ENCODE assay signal across 19 cellular contexts in genomic region chr5:140566665-140567064, GRCh38. TPM values are rescaled to one million over a fixed set of nuclear protein-coding genes. Genes with fewer than 3 reads are reported as not detected.
DNase-seq lines count a peak whose midpoint lies in the region; ATAC-seq, FAIRE-seq and TF ChIP-seq lines count a peak whose summit lies in the region.
"Had no signal": no experiment of that assay in that cellular context is flagged by ENCODE, and none has a peak within 500 bp of the region (broad histone marks: within the 10 kb centered on the region; RNA-seq: fewer than 3 reads in every experiment).

No MANE protein-coding gene starts in this region.

- H3K56ac ChIP-seq in H9 (ENCODE audit: insufficient read length, low read depth, low read length) = no peak overlapping the region

- no peak overlapping the region for H2BK15ac ChIP-seq in H9 (ENCODE audit: low read depth, low read length)

- H3K27ac ChIP-seq in kidney (ENCODE audit: low read depth in 2 of 2, low read length in 2 of 2) (no peak overlapping the region), right atrium auricular region (no peak overlapping the region), H9 (ENCODE audit: insufficient read length, low read depth, low read length) (no peak overlapping the region)

- H3K27me3 ChIP-seq in right atrium auricular region (no peaks in the 10 kb centered on the region), H9 (ENCODE audit: insufficient read depth, low read length) (no peaks in the 10 kb centered on the region), H7 (ENCODE audit: control insufficient read depth, insufficient read depth, low read length) (no peaks in the 10 kb centered on the region)
- H3K27me3 ChIP-seq: stomach had no signal

- H3K4me1 ChIP-seq in kidney (ENCODE audit: control insufficient read depth in 1 of 2, insufficient read depth in 1 of 2, low read depth in 1 of 2, low read length in 2 of 2) (peaks cover 17 to 34% of the 10 kb centered on the region in 2 donors), right atrium auricular region (peaks cover 0 to 78% of the 10 kb centered on the region in 2 donors), H9 (ENCODE audit: insufficient read depth, low read length) (peaks cover 4% of the 10 kb centered on the region; the same call in 1 of the 2 replicates)

- H3K18ac ChIP-seq in H9 (ENCODE audit: insufficient read length, low read depth, low read length) = no peak overlapping the region

- intact Hi-C loops in kidney (cut with DNase I) = no loop called here

- POLR2A ChIA-PET in activated CD4-positive, alpha-beta memory T cell treated with anti-CD3 and anti-CD28 coated beads, Interleukin-2, amount 10 ng/mL, durations not matched to agents 7 days and 5 days (lab: Charles Lee) = interaction anchor here (0.6 to 5.9 kb wide), 6 partner anchors 9 to 81 kb away, joined by 3 to 29 read pairs (median 10); partner anchors contain the start of genes CD14, EIF4EBP3, IK and NDUFA2

- H3K9me3 Mint-ChIP-seq in activated naive CD4-positive, alpha-beta T cell treated with anti-CD3 and anti-CD28 coated beads, Interleukin-2, amount 50 U/mL, for 72 hours = no peaks in the 10 kb centered on the region
- no peaks in the 10 kb centered on the region for H3K9me3 Mint-ChIP-seq in activated CD4-positive, alpha-beta memory T cell treated with anti-CD3 and anti-CD28 coated beads, Interleukin-2, amount 10 ng/mL, durations not matched to agents 7 days and 5 days
- no peaks in the 10 kb centered on the region; a peak in 2 of 5 replicates for H3K9me3 Mint-ChIP-seq in H9
- H3K9me3 Mint-ChIP-seq: activated naive CD4-positive, alpha-beta T cell treated with anti-CD3 and anti-CD28 coated beads for 36 hours had no signal

- TF ChIP-seq CTCF in kidney (IDR thresholded peaks at IDR 0.05; ENCODE audit: borderline replicate concordance, extremely low read depth, insufficient read depth) = no peak
- TF ChIP-seq CTCF in right atrium auricular region (IDR thresholded peaks at IDR 0.05) = no peak
- no peak for TF ChIP-seq CTCF in H9 (conservative IDR thresholded peaks at IDR 0.05)

- H3K4me2 ChIP-seq in H9 (ENCODE audit: insufficient read depth, insufficient read length, low read length) = no peak overlapping the region

- no peaks in the 10 kb centered on the region for H3K79me1 ChIP-seq in H9 (ENCODE audit: insufficient read depth, low read depth, low read length, poor library complexity, severe bottlenecking)

- H2BK12ac ChIP-seq in H9 (ENCODE audit: insufficient read length, low read depth, low read length) = no peak overlapping the region

- no peak for FAIRE-seq in kidney (lab: Jason Lieb, UNC)

- peaks cover 73% of the 10 kb centered on the region for H3K4me1 Mint-ChIP-seq in activated CD4-positive, alpha-beta memory T cell treated with anti-CD3 and anti-CD28 coated beads, Interleukin-2, amount 10 ng/mL, durations not matched to agents 7 days and 5 days
- peaks cover 14 to 18% of the 10 kb centered on the region in 2 experiments for H3K4me1 Mint-ChIP-seq in H9

- WGBS in H9 (ENCODE audit: extremely low coverage, insufficient read length, low lambda C conversion rate) = no CpG with 5 or more reads among the region's 5 CpGs

- CTCF ChIA-PET in activated CD4-positive, alpha-beta memory T cell treated with anti-CD3 and anti-CD28 coated beads, Interleukin-2, amount 10 ng/mL, durations not matched to agents 7 days and 5 days (lab: Charles Lee) = interaction anchor here (1.0 kb wide), 1 partner anchor 144 kb away, joined by 3 read pairs; no protein-coding TSS in a partner anchor

- no peak overlapping the region for H2BK20ac ChIP-seq in H9 (ENCODE audit: low read depth, low read length, poor library complexity, severe bottlenecking)

- no peak overlapping the region for H2BK120ac ChIP-seq in H9 (ENCODE audit: low read depth, low read length, poor library complexity, severe bottlenecking)

- no peak for ATAC-seq in activated naive CD4-positive, alpha-beta T cell treated with anti-CD3 and anti-CD28 coated beads, Interleukin-2, amount 50 U/mL, for 72 hours
- no peak for ATAC-seq in GM19351 (IDR thresholded peaks at IDR 0.05; ENCODE audit: unreplicated experiment)
- ATAC-seq: left cardiac atrium, mucosa of descending colon had no signal

- H3K36me3 ChIP-seq in kidney (ENCODE audit: control insufficient read depth in 1 of 2, insufficient read depth in 2 of 2, low read length in 2 of 2) (peaks cover 13 to 19% of the 10 kb centered on the region in 2 donors), right atrium auricular region (peaks cover 20% of the 10 kb centered on the region), H7 (replicated peaks; ENCODE audit: control insufficient read depth, insufficient read depth, low read length) (peaks cover 7% of the 10 kb centered on the region)

- H4K5ac ChIP-seq in H9 (ENCODE audit: insufficient read length, low read depth, low read length) = no peak overlapping the region

- H3K23ac ChIP-seq in H9 (ENCODE audit: insufficient read length, low read depth, low read length) = no peak overlapping the region

- peaks cover 32 to 42% of the 10 kb centered on the region in 2 donors for H3K36me3 Mint-ChIP-seq in activated naive CD4-positive, alpha-beta T cell treated with anti-CD3 and anti-CD28 coated beads, Interleukin-2, amount 50 U/mL, for 72 hours
- H3K36me3 Mint-ChIP-seq in activated CD4-positive, alpha-beta memory T cell treated with anti-CD3 and anti-CD28 coated beads, Interleukin-2, amount 10 ng/mL, durations not matched to agents 7 days and 5 days (ENCODE audit: low read depth) = peaks cover 45% of the 10 kb centered on the region
- H3K36me3 Mint-ChIP-seq in H9 (ENCODE audit: insufficient read depth in 1 of 3, low read depth in 3 of 3) = peaks cover 9 to 33% (median 22%) of the 10 kb centered on the region in 3 experiments

- no peak overlapping the region for H3K14ac ChIP-seq in H9 (ENCODE audit: insufficient read depth, low read length)

- no peak overlapping the region for H3K4me3 ChIP-seq in kidney (ENCODE audit: low read length in 2 of 2)
- H3K4me3 ChIP-seq in right atrium auricular region = no peak overlapping the region
- H3K4me3 ChIP-seq in H7 (ENCODE audit: insufficient read depth, low read depth, low read length) = no peak overlapping the region
- H3K4me3 ChIP-seq: mucosa of descending colon had no signal

- H3K4ac ChIP-seq in H9 (ENCODE audit: low read depth, low read length) = no peak overlapping the region

- no peak overlapping the region for H3T11ph ChIP-seq in H9 (ENCODE audit: low read length)

- no peaks in the 10 kb centered on the region for H3K79me2 ChIP-seq in H9 (ENCODE audit: insufficient read depth, low read length)

- H4K20me1 ChIP-seq in H9 (ENCODE audit: control insufficient read depth, insufficient read depth, insufficient read length) = no peaks in the 10 kb centered on the region

- H4K91ac ChIP-seq in H9 (ENCODE audit: insufficient read length, low read depth, low read length) = no peak overlapping the region

- DNase-seq in activated naive CD4-positive, alpha-beta T cell treated with anti-CD3 and anti-CD28 coated beads, Interleukin-2, amount 50 U/mL, for 72 hours (ENCODE audit: low spot score in 2 of 2) = no peak
- no peak for DNase-seq in activated naive CD4-positive, alpha-beta T cell (lab: John Stamatoyannopoulos, UW)
- DNase-seq in activated CD4-positive, alpha-beta memory T cell treated with anti-CD3 and anti-CD28 coated beads, Interleukin-2, amount 10 ng/mL, durations not matched to agents 7 days and 5 days = no peak
- peak; percentile 41 for DNase-seq in kidney
- DNase-seq in right atrium auricular region (ENCODE audit: low spot score) = no peak
- DNase-seq in H9 = no peak
- no peak for DNase-seq in H7
- DNase-seq: activated naive CD4-positive, alpha-beta T cell treated with anti-CD3 and anti-CD28 coated beads for 36 hours; hypothalamus; Kasumi-1; left cardiac atrium; mucosa of descending colon; NCI-H1417 treated with DMSO at 0.1 percent for 48 hours; NCI-H345; SHP77; stomach; T1000 had no signal

- H3K9me3 ChIP-seq in kidney (ENCODE audit: control insufficient read depth in 1 of 2, low read length in 2 of 2) (no peaks in the 10 kb centered on the region), right atrium auricular region (no peaks in the 10 kb centered on the region), H9 (ENCODE audit: control insufficient read depth, low read depth, low read length) (no peaks in the 10 kb centered on the region)
- H3K9me3 ChIP-seq: mucosa of descending colon, stomach had no signal

- H3K23me2 ChIP-seq in H9 (ENCODE audit: insufficient read length, low read depth, low read length, poor library complexity, severe bottlenecking) = peaks cover 10% of the 10 kb centered on the region

- no peak overlapping the region for H2BK5ac ChIP-seq in H9 (ENCODE audit: insufficient read length, low read length)

- no peak overlapping the region for H2AK5ac ChIP-seq in H9 (ENCODE audit: insufficient read length, low read length)

- H3K4me3 Mint-ChIP-seq in activated CD4-positive, alpha-beta memory T cell treated with anti-CD3 and anti-CD28 coated beads, Interleukin-2, amount 10 ng/mL, durations not matched to agents 7 days and 5 days = no peak overlapping the region
- peak overlapping the region in 1 of 2 experiments; percentile 34; a peak in 1 of 5 replicates for H3K4me3 Mint-ChIP-seq in H9

- peak overlapping the region; percentile 65 to 90 for H3K27ac Mint-ChIP-seq in activated naive CD4-positive, alpha-beta T cell treated with anti-CD3 and anti-CD28 coated beads, Interleukin-2, amount 50 U/mL, for 72 hours
- peak overlapping the region; percentile 19 for H3K27ac Mint-ChIP-seq in activated CD4-positive, alpha-beta memory T cell treated with anti-CD3 and anti-CD28 coated beads, Interleukin-2, amount 10 ng/mL, durations not matched to agents 7 days and 5 days
- H3K27ac Mint-ChIP-seq in H9 = no peak overlapping the region

- H4K8ac ChIP-seq in H9 (replicated peaks; ENCODE audit: insufficient read length, low read depth, low read length) = no peak overlapping the region

- H3K27me3 Mint-ChIP-seq in activated CD4-positive, alpha-beta memory T cell treated with anti-CD3 and anti-CD28 coated beads, Interleukin-2, amount 10 ng/mL, durations not matched to agents 7 days and 5 days = no peaks in the 10 kb centered on the region
- H3K27me3 Mint-ChIP-seq in H9 (ENCODE audit: low read depth) = no peaks in the 10 kb centered on the region; the same call in 1 of the 2 replicates
- H3K27me3 Mint-ChIP-seq: progenitor cell of endocrine pancreas had no signal

- no peak overlapping the region for H2AFZ ChIP-seq in H9 (ENCODE audit: low read length)

- H3K9ac ChIP-seq in kidney (ENCODE audit: low read length in 2 of 2) (no peak overlapping the region), H9 (ENCODE audit: extremely low read depth, insufficient read length, low read length) (no peak overlapping the region)

RNA-seq across cellular contexts. Expression of gene SLC35A4, which starts 2.0 kb away (rescaled TPM):
- total RNA-seq in activated naive CD4-positive, alpha-beta T cell treated with anti-CD3 and anti-CD28 coated beads, Interleukin-2, amount 50 U/mL, for 72 hours = 10 to 100 TPM; 62.5 to 70.3 TPM
- total RNA-seq in activated CD4-positive, alpha-beta memory T cell treated with anti-CD3 and anti-CD28 coated beads, Interleukin-2, amount 10 ng/mL, durations not matched to agents 7 days and 5 days = 10 to 100 TPM; 78.9 to 82.1 TPM
- total RNA-seq in kidney (89.9 TPM), right atrium auricular region (10 to 100 TPM; 47.4 to 63.9 TPM), H9 (2021) (92.0 and 92.3 TPM in 2 replicates)
- 71.2 TPM for polyA plus RNA-seq in kidney (ENCODE audit: insufficient read depth, low read depth, low replicate concordance)
- total RNA-seq in H7 (2014; rRNA removed; shearing (Covaris generic)) = 22.6 and 31.7 TPM in 2 replicates

RNA-seq across cellular contexts. Expression of gene APBB3, which starts 2.3 kb away (rescaled TPM):
- total RNA-seq in activated naive CD4-positive, alpha-beta T cell treated with anti-CD3 and anti-CD28 coated beads, Interleukin-2, amount 50 U/mL, for 72 hours = 10 to 100 TPM; 36.6 to 38.1 TPM
- total RNA-seq in activated CD4-positive, alpha-beta memory T cell treated with anti-CD3 and anti-CD28 coated beads, Interleukin-2, amount 10 ng/mL, durations not matched to agents 7 days and 5 days = 10 to 100 TPM; 23.7 to 27.5 TPM
- 33.9 TPM for total RNA-seq in kidney
- 19.6 TPM for polyA plus RNA-seq in kidney (ENCODE audit: insufficient read depth, low read depth, low replicate concordance)
- 1 to 10 TPM; 7.4 to 8.3 TPM for total RNA-seq in right atrium auricular region
- 23.8 and 23.9 TPM in 2 replicates for total RNA-seq in H9 (2021)
- total RNA-seq in H7 (2014; rRNA removed; shearing (Covaris generic)) = 9.2 and 24.0 TPM in 2 replicates

RNA-seq across cellular contexts. Expression of gene SRA1, which starts 9.4 kb away (rescaled TPM):
- 10 to 100 TPM; 29.3 to 55.0 TPM for total RNA-seq in activated naive CD4-positive, alpha-beta T cell treated with anti-CD3 and anti-CD28 coated beads, Interleukin-2, amount 50 U/mL, for 72 hours
- total RNA-seq in activated CD4-positive, alpha-beta memory T cell treated with anti-CD3 and anti-CD28 coated beads, Interleukin-2, amount 10 ng/mL, durations not matched to agents 7 days and 5 days = 10 to 100 TPM; 37.4 to 38.3 TPM
- total RNA-seq in kidney (31.3 TPM), right atrium auricular region (10 to 100 TPM; 24.6 to 27.9 TPM), H9 (2021) (49.3 and 54.0 TPM in 2 replicates)
- polyA plus RNA-seq in kidney (ENCODE audit: insufficient read depth, low read depth, low replicate concordance) = 52.4 TPM
- 26.7 and 36.4 TPM in 2 replicates for total RNA-seq in H7 (2014; rRNA removed; shearing (Covaris generic))

RNA-seq across cellular contexts. Expression of gene EIF4EBP3, which starts 19.2 kb away (rescaled TPM):
- total RNA-seq in activated naive CD4-positive, alpha-beta T cell treated with anti-CD3 and anti-CD28 coated beads, Interleukin-2, amount 50 U/mL, for 72 hours = 10 to 100 TPM; 13.0 to 14.8 TPM
- 10 to 100 TPM in 1 of 2 experiments, 1 to 10 TPM in 1; 8.0 to 11.6 TPM for total RNA-seq in activated CD4-positive, alpha-beta memory T cell treated with anti-CD3 and anti-CD28 coated beads, Interleukin-2, amount 10 ng/mL, durations not matched to agents 7 days and 5 days
- total RNA-seq in kidney (22.6 TPM), right atrium auricular region (10 to 100 TPM; 12.8 to 16.8 TPM), H9 (2021) (7.7 and 10.1 TPM in 2 replicates)
- polyA plus RNA-seq in kidney (ENCODE audit: insufficient read depth, low read depth, low replicate concordance) = 48.8 TPM
- total RNA-seq in H7 (2014; rRNA removed; shearing (Covaris generic)) = 0.28 and 2.2 TPM in 2 replicates

Comparison
In these comparisons a context has a peak if more than half of its experiments do, and no peak if none do; other contexts are left out.
1. H3K27ac Mint-ChIP-seq: peak in activated naive CD4-positive, alpha-beta T cell treated with anti-CD3 and anti-CD28 coated beads, Interleukin-2, amount 50 U/mL, for 72 hours (2 of 2) and activated CD4-positive, alpha-beta memory T cell treated with anti-CD3 and anti-CD28 coated beads, Interleukin-2, amount 10 ng/mL, durations not matched to agents 7 days and 5 days (single experiment); none in H9 (0 of 3).